ENCODE assay signal across 13 cellular contexts in genomic region chr12:130633771-130634170, GRCh38.
DNase-seq lines count a peak whose midpoint lies in the region; ATAC-seq and TF ChIP-seq lines count a peak whose summit lies in the region.
"Had no signal": no experiment of that assay in that cellular context is flagged by ENCODE, and none has a peak within 500 bp of the region (broad histone marks: within the 10 kb centered on the region; RNA-seq: fewer than 3 reads in every experiment).

No MANE protein-coding gene starts in this region.

- H3K9me3 Mint-ChIP-seq in WTC11, result peaks cover 14% of the 10 kb centered on the region
- no peaks in the 10 kb centered on the region for H3K9me3 Mint-ChIP-seq in Caco-2 (ENCODE audit: unreplicated experiment)

- CTCF ChIA-PET in WTC11 (lab: Charles Lee), result interaction anchor here (0.8 kb wide), 1 partner anchor 8 kb away, joined by 3 read pairs; no protein-coding TSS in a partner anchor
- CTCF ChIA-PET in Caco-2 (lab: Charles Lee), result no interaction called here

- no TSS peak for BruUV-seq in Caco-2 (replicated peaks; lab: Mats Ljungman, UMichigan)

- H3K4me1 ChIP-seq in Caco-2, result peaks cover 5% of the 10 kb centered on the region; the same call in 1 of the 2 replicates

- H3K27me3 Mint-ChIP-seq in WTC11 (ENCODE audit: low read depth) (no peaks in the 10 kb centered on the region), Caco-2 (ENCODE audit: insufficient read depth, unreplicated experiment) (peaks cover 6% of the 10 kb centered on the region)

- no peak overlapping the region for H3K4me3 ChIP-seq in Caco-2 (ENCODE audit: low read depth, low read length)
- H3K4me3 ChIP-seq: cardiac muscle cell, GM12878 had no signal

- TF ChIP-seq CTCF in WTC11 (IDR thresholded peaks at IDR 0.05), result no peak
- no peak for TF ChIP-seq CTCF in Caco-2 (IDR thresholded peaks at IDR 0.05; ENCODE audit: insufficient read depth in 1 of 2, low read depth in 1 of 2, low read length in 1 of 2, severe bottlenecking in 1 of 2, unreplicated experiment in 1 of 2)
- no peak for TF ChIP-seq CTCF in GM20000 (IDR thresholded peaks at IDR 0.05; ENCODE audit: extremely low read depth, missing control alignments)

- H3K4me3 Mint-ChIP-seq in WTC11, result peak overlapping the region; percentile 43
- H3K4me3 Mint-ChIP-seq in Caco-2 (ENCODE audit: unreplicated experiment), result no peak overlapping the region

- DNase-seq in C1 segment of cervical spinal cord (lab: John Stamatoyannopoulos, UW) (peak in 10 of 14 donors; percentile 2 to 88 (median 52)), NCI-H1930 (lab: John Stamatoyannopoulos, UW) (peak; percentile 62 to 71), WTC11 (ENCODE audit: low spot score) (peak; percentile 60), mesenteric fat pad (ENCODE audit: low spot score) (peak; percentile 82), Caco-2 (no peak), GM20000 (ENCODE audit: low spot score) (no peak), AG20443 (ENCODE audit: low spot score) (no peak)
- DNase-seq: activated CD4-positive, alpha-beta T cell treated with anti-CD3 and anti-CD28 coated beads for 4 hours; MM.1S; stimulated activated CD4-positive, alpha-beta T cell treated with anti-CD3 and anti-CD28 coated beads, Interleukin-1b, Interleukin-23, amount 100 ng/mL, for 48 hours had no signal

- H3K4me1 Mint-ChIP-seq in WTC11 (peaks cover 49% of the 10 kb centered on the region), Caco-2 (ENCODE audit: low read depth, unreplicated experiment) (peaks cover 7% of the 10 kb centered on the region)

- ATAC-seq in WTC11 (peak; percentile 93), HG03135 (IDR thresholded peaks at IDR 0.05; ENCODE audit: unreplicated experiment) (no peak)
- ATAC-seq: GM12878 had no signal

- H3K9me3 ChIP-seq in Caco-2, result no peaks in the 10 kb centered on the region

- H3K36me3 ChIP-seq in Caco-2 (ENCODE audit: control insufficient read depth, insufficient read depth, low read length), result no peaks in the 10 kb centered on the region
- H3K36me3 ChIP-seq: cardiac muscle cell had no signal

- H3K36me3 Mint-ChIP-seq in WTC11 (peaks cover 8% of the 10 kb centered on the region), Caco-2 (ENCODE audit: insufficient read depth, unreplicated experiment) (no peaks in the 10 kb centered on the region)

- POLR2A ChIA-PET in WTC11 (lab: Charles Lee) (interaction anchor here (0.6 kb wide), 1 partner anchor 200 kb away, joined by 3 read pairs; no protein-coding TSS in a partner anchor), Caco-2 (lab: Charles Lee) (no interaction called here)

- intact Hi-C loops in Caco-2 (cut with micrococcal nuclease; ENCODE audit: unreplicated experiment), result no loop called here

- H3K27ac Mint-ChIP-seq in WTC11, result peak overlapping the region; percentile 63
- no peak overlapping the region for H3K27ac Mint-ChIP-seq in Caco-2 (ENCODE audit: unreplicated experiment)

- no peaks in the 10 kb centered on the region for H3K27me3 ChIP-seq in Caco-2 (replicated peaks; ENCODE audit: control insufficient read depth, insufficient read depth, low read length)

TF ChIP-seq in WTC11, 78 proteins besides CTCF, POLR2A, EP300 and RAD21:
- TF ChIP-seq ZSCAN18 (CRISPR knock-in tag; IDR thresholded peaks at IDR 0.05) (no peak), FOXK1 (CRISPR knock-in tag; IDR thresholded peaks at IDR 0.05) (peak; percentile 64), PRRX2 (CRISPR knock-in tag; IDR thresholded peaks at IDR 0.05) (no peak), ZNF423 (CRISPR knock-in tag; IDR thresholded peaks at IDR 0.05) (0 out of 2 replicates have a peak, but pooled peaks have one; percentile 19), ZNF281 (CRISPR knock-in tag; IDR thresholded peaks at IDR 0.05) (peak; percentile 29; the same call in 1 of the 2 replicates), E2F4 (CRISPR knock-in tag; IDR thresholded peaks at IDR 0.05; ENCODE audit: borderline replicate concordance, low read depth) (no peak), ZNF121 (CRISPR knock-in tag; IDR thresholded peaks at IDR 0.05) (0 out of 2 replicates have a peak, but pooled peaks have one; percentile 28), TEAD1 (CRISPR knock-in tag; IDR thresholded peaks at IDR 0.05) (peak; percentile 18; the same call in 1 of the 2 replicates)
TF ChIP-seq in WTC11: peak in this region for 5.

Comparison
In these comparisons a context has a peak if more than half of its experiments do, and no peak if none do; other contexts are left out.
1. DNase-seq: peak in C1 segment of cervical spinal cord (10 of 14), NCI-H1930 (2 of 2), WTC11 (single experiment) and mesenteric fat pad (single experiment); none in Caco-2 (0 of 2), GM20000 (single experiment) and AG20443 (single experiment).